In genomic region chr6:163416640-163417253, GRCh38 we compare ENCODE assay signal across 8 cellular contexts. TPM values are rescaled to one million over a fixed set of nuclear protein-coding genes. Genes with fewer than 3 reads are reported as not detected.
DNase-seq lines count a peak whose midpoint lies in the region; ATAC-seq, FAIRE-seq and TF ChIP-seq lines count a peak whose summit lies in the region.

No MANE protein-coding gene starts in this region.

- peak; percentile 94 for FAIRE-seq in RCC 7860 (lab: Jason Lieb, UNC)

- peak overlapping the region; percentile 96 to 99 (median 98) for H3K27ac Mint-ChIP-seq in CD14-positive monocyte
- peak overlapping the region; percentile 92 to 99 (median 98) for H3K27ac Mint-ChIP-seq in brain

- H3K4me1 ChIP-seq in iPS-20b (ENCODE audit: insufficient read depth, low read length), result peaks cover 31% of the 10 kb centered on the region
- H3K4me1 ChIP-seq in skeletal muscle tissue (ENCODE audit: control insufficient read depth in 3 of 3, insufficient read depth in 3 of 3, low read length in 3 of 3), result peaks cover 6 to 32% (median 12%) of the 10 kb centered on the region in 3 donors

- H3K27ac ChIP-seq in iPS-20b (ENCODE audit: low read length) (no peak overlapping the region), skeletal muscle tissue (ENCODE audit: low read depth, low read length) (peak overlapping the region; percentile 99)

- peaks cover 2 to 8% of the 10 kb centered on the region in 2 donors for H3K36me3 Mint-ChIP-seq in CD14-positive monocyte
- peaks cover 19% of the 10 kb centered on the region for H3K36me3 Mint-ChIP-seq in brain

- H3K27me3 Mint-ChIP-seq in CD14-positive monocyte (ENCODE audit: low read depth in 3 of 3), result peaks cover 0 to 3% (median 0%) of the 10 kb centered on the region in 3 donors
- H3K27me3 Mint-ChIP-seq in brain, result peaks cover 15% of the 10 kb centered on the region

- H3K9me3 ChIP-seq in iPS-20b (ENCODE audit: insufficient read depth, low read depth, low read length) (no peaks in the 10 kb centered on the region), skeletal muscle tissue (ENCODE audit: control insufficient read depth in 3 of 3, low read length in 3 of 3) (no peaks in the 10 kb centered on the region)

- ATAC-seq in HG03095 (IDR thresholded peaks at IDR 0.05; ENCODE audit: unreplicated experiment), result no peak

- H3K4me1 Mint-ChIP-seq in CD14-positive monocyte, result peaks cover 47% of the 10 kb centered on the region
- peaks cover 37% of the 10 kb centered on the region for H3K4me1 Mint-ChIP-seq in brain

- H3K4me3 ChIP-seq in iPS-20b (ENCODE audit: low read length) (peak overlapping the region; percentile 82), skeletal muscle tissue (ENCODE audit: low read length in 3 of 3) (peak overlapping the region; percentile 68 to 92 (median 84))

- H3K36me3 ChIP-seq in iPS-20b (ENCODE audit: insufficient read depth, low read depth, low read length), result no peaks in the 10 kb centered on the region
- peaks cover 0 to 2% (median 0%) of the 10 kb centered on the region in 3 donors for H3K36me3 ChIP-seq in skeletal muscle tissue (ENCODE audit: control insufficient read depth in 3 of 3, insufficient read depth in 3 of 3, low read length in 3 of 3)

- intact Hi-C loops in CD14-positive monocyte (cut with micrococcal nuclease), result no loop called here

- TF ChIP-seq CTCF in CD14-positive monocyte (IDR thresholded peaks at IDR 0.05), result peak; percentile 89
- peak; percentile 75 to 79 for TF ChIP-seq CTCF in brain (conservative IDR thresholded peaks at IDR 0.05)

- DNase-seq in CD14-positive monocyte (ENCODE audit: low spot score) (no peak), H4 (ENCODE audit: low spot score) (peak; percentile 59), RCC 7860 (ENCODE audit: low spot score) (peak; percentile 66), T1000 (lab: John Stamatoyannopoulos, UW) (no peak)

- peak overlapping the region; percentile 97 to 100 for H3K4me3 Mint-ChIP-seq in CD14-positive monocyte
- H3K4me3 Mint-ChIP-seq in brain, result peak overlapping the region; percentile 91 to 96 (median 94)

- peaks cover 8% of the 10 kb centered on the region; the same call in 1 of the 2 replicates for H3K27me3 ChIP-seq in iPS-20b (ENCODE audit: insufficient read depth, low read length)
- H3K27me3 ChIP-seq in skeletal muscle tissue (ENCODE audit: control insufficient read depth in 3 of 3, insufficient read depth in 3 of 3, low read length in 3 of 3), result no peaks in the 10 kb centered on the region

- H3K9me3 Mint-ChIP-seq in CD14-positive monocyte (peaks cover 0 to 3% (median 0%) of the 10 kb centered on the region in 7 donors), brain (peaks cover 0 to 9% (median 0%) of the 10 kb centered on the region in 5 experiments)

- H3K9ac ChIP-seq in iPS-20b (ENCODE audit: low read depth, low read length) (peak overlapping the region; percentile 89; the same call in 1 of the 2 replicates), skeletal muscle tissue (ENCODE audit: low read depth in 1 of 3, low read length in 3 of 3) (peak overlapping the region; percentile 94 to 99 (median 98))

RNA-seq across cellular contexts. Expression of gene QKI, which starts 2.2 kb away (rescaled TPM):
- polyA plus RNA-seq in CD14-positive monocyte (10 to 100 TPM; 24.3 to 71.8 TPM), brain (ENCODE audit: insufficient read depth, low read depth, low replicate concordance) (70.0 TPM)
- total RNA-seq in H4 (2014; rRNA removed; shearing (Covaris generic)), result 33.6 and 59.4 TPM in 2 replicates
- 274 TPM for total RNA-seq in skeletal muscle tissue

Comparison
In these comparisons a context has a peak if more than half of its experiments do, and no peak if none do; other contexts are left out.
1. DNase-seq: peak in H4 (single experiment) and RCC 7860 (single experiment); none in CD14-positive monocyte (single experiment) and T1000 (single experiment).